ENCODE assay signal across 1 cellular context in genomic region chr2:68369340-68369734, GRCh38.
TF ChIP-seq lines count a peak whose summit lies in the region.

No MANE protein-coding gene starts in this region.

TF ChIP-seq in K562, 482 proteins besides CTCF, POLR2A, EP300 and RAD21 (continued from another document):
- TF ChIP-seq PRDM10 (IDR thresholded peaks at IDR 0.05; ENCODE audit: partially characterized antibody): peak; percentile 12
